Comparison of ENCODE assay signal across 28 cellular contexts in genomic region chr3:56860351-56860750, GRCh38. TPM values are rescaled to one million over a fixed set of nuclear protein-coding genes. Genes with fewer than 3 reads are reported as not detected.
DNase-seq lines count a peak whose midpoint lies in the region; ATAC-seq and TF ChIP-seq lines count a peak whose summit lies in the region.
"Had no signal": no experiment of that assay in that cellular context is flagged by ENCODE, and none has a peak within 500 bp of the region (broad histone marks: within the 10 kb centered on the region; RNA-seq: fewer than 3 reads in every experiment).

No MANE protein-coding gene starts in this region.

- H3K27ac ChIP-seq in parathyroid adenoma, result no peak overlapping the region
- H3K27ac ChIP-seq: adrenal gland, BLaER1, pancreas had no signal

- POLR2A ChIA-PET in T-cell (lab: Charles Lee), result interaction anchor here in 1 of 2 donors (1.0 kb wide), 1 partner anchor 14 kb away, joined by 4 read pairs; no protein-coding TSS in a partner anchor

- H3K79me2 ChIP-seq in parathyroid adenoma, result peaks cover 9% of the 10 kb centered on the region

- H3K9me3 Mint-ChIP-seq in activated T-cell treated with anti-CD3 and anti-CD28 coated beads, Interleukin-2, amount 50 U/mL, for 72 hours, result peaks cover 0 to 7% of the 10 kb centered on the region in 2 donors
- H3K9me3 Mint-ChIP-seq in T-cell, result no peaks in the 10 kb centered on the region
- H3K9me3 Mint-ChIP-seq in central memory CD8-positive, alpha-beta T cell, result peaks cover 5% of the 10 kb centered on the region

- no peak overlapping the region for H3K4me3 ChIP-seq in parathyroid adenoma (ENCODE audit: low read depth, low read length)
- H3K4me3 ChIP-seq: adrenal gland, BLaER1, HAP-1, pancreas had no signal

- H3K27me3 ChIP-seq in parathyroid adenoma (ENCODE audit: control insufficient read depth, insufficient read depth, low read length), result no peaks in the 10 kb centered on the region
- H3K27me3 ChIP-seq: adrenal gland, BLaER1, pancreas had no signal

- peak overlapping the region; percentile 38 to 50 for H3K4me3 Mint-ChIP-seq in activated T-cell treated with anti-CD3 and anti-CD28 coated beads, Interleukin-2, amount 50 U/mL, for 72 hours
- H3K4me3 Mint-ChIP-seq in T-cell, result peak overlapping the region; percentile 32 to 43 (median 37)
- peak overlapping the region; percentile 44 for H3K4me3 Mint-ChIP-seq in central memory CD8-positive, alpha-beta T cell
- H3K4me3 Mint-ChIP-seq: brain, mesothelial cell of epicardium, naive B cell had no signal

- peak overlapping the region; percentile 4 for H3K27ac Mint-ChIP-seq in activated T-cell treated with anti-CD3 and anti-CD28 coated beads, Interleukin-2, amount 50 U/mL, for 72 hours
- H3K27ac Mint-ChIP-seq in T-cell, result peak overlapping the region; percentile 75 to 87
- H3K27ac Mint-ChIP-seq in central memory CD8-positive, alpha-beta T cell (ENCODE audit: low read depth), result peak overlapping the region; percentile 78
- H3K27ac Mint-ChIP-seq: mesothelial cell of epicardium had no signal

- H3K4me2 ChIP-seq in parathyroid adenoma (ENCODE audit: low read length), result no peak overlapping the region
- H3K4me2 ChIP-seq: BLaER1 had no signal

- CTCF ChIA-PET in T-cell (lab: Charles Lee), result interaction anchor here (0.6 to 1.3 kb wide), 2 partner anchors 22 to 127 kb away, joined by 3 to 5 read pairs; no protein-coding TSS in a partner anchor

- TF ChIP-seq CTCF in parathyroid adenoma (IDR thresholded peaks at IDR 0.05), result no peak

- DNase-seq in activated T-cell treated with anti-CD3 and anti-CD28 coated beads, Interleukin-2, amount 50 U/mL, for 72 hours, result no peak
- no peak for DNase-seq in activated T-cell treated with anti-CD3 and anti-CD28 coated beads, Interleukin-2, amount 50 U/mL, for 1 hour
- DNase-seq in T-cell (no peak), AG08396 (ENCODE audit: low spot score) (no peak), NCI-H1048 (lab: John Stamatoyannopoulos, UW) (no peak)
- DNase-seq in central memory CD8-positive, alpha-beta T cell (ENCODE audit: low spot score in 2 of 2), result no peak
- DNase-seq: activated CD4-positive, CD25-positive, alpha-beta regulatory T cell; activated effector memory CD4-positive, alpha-beta T cell treated with anti-CD3 and anti-CD28 coated beads, Interleukin-2, amount 50 U/mL, for 16 hours; adrenal gland; Calu3; glutamatergic neuron; MM.1S; naive B cell; NCI-H1417 treated with DMSO at 0.1 percent for 48 hours; NCI-H2081; NCI-H2227 treated with DMSO at 0.1 percent for 48 hours; NCI-H69; pancreas; right cardiac atrium; SHP77 treated with DMSO at 0.1 percent for 48 hours; stimulated activated CD4-positive, alpha-beta T cell treated with anti-CD3 and anti-CD28 coated beads, Interleukin-2, amount 100 ng/mL, for 48 hours; SW 1271 had no signal

- peaks cover 0 to 7% of the 10 kb centered on the region in 2 donors for H3K36me3 Mint-ChIP-seq in activated T-cell treated with anti-CD3 and anti-CD28 coated beads, Interleukin-2, amount 50 U/mL, for 72 hours (ENCODE audit: insufficient read depth in 2 of 2)
- H3K36me3 Mint-ChIP-seq in T-cell, result peaks cover 11% of the 10 kb centered on the region
- H3K36me3 Mint-ChIP-seq in central memory CD8-positive, alpha-beta T cell (ENCODE audit: insufficient read depth), result peaks cover 2% of the 10 kb centered on the region
- H3K36me3 Mint-ChIP-seq: brain, mesothelial cell of epicardium had no signal

- no peaks in the 10 kb centered on the region for H3K27me3 Mint-ChIP-seq in activated T-cell treated with anti-CD3 and anti-CD28 coated beads, Interleukin-2, amount 50 U/mL, for 72 hours (ENCODE audit: low read depth)
- no peaks in the 10 kb centered on the region for H3K27me3 Mint-ChIP-seq in T-cell
- H3K27me3 Mint-ChIP-seq in central memory CD8-positive, alpha-beta T cell, result no peaks in the 10 kb centered on the region
- H3K27me3 Mint-ChIP-seq: naive B cell had no signal

- H3K4me1 Mint-ChIP-seq in activated T-cell treated with anti-CD3 and anti-CD28 coated beads, Interleukin-2, amount 50 U/mL, for 72 hours (ENCODE audit: low read depth), result peaks cover 88% of the 10 kb centered on the region
- peaks cover 73 to 82% (median 76%) of the 10 kb centered on the region in 3 donors for H3K4me1 Mint-ChIP-seq in T-cell
- H3K4me1 Mint-ChIP-seq in central memory CD8-positive, alpha-beta T cell, result peaks cover 74% of the 10 kb centered on the region

- no peaks in the 10 kb centered on the region for H3K9me3 ChIP-seq in parathyroid adenoma (ENCODE audit: control insufficient read depth, low read length)
- H3K9me3 ChIP-seq: adrenal gland, BLaER1, HAP-1, pancreas had no signal

- peaks cover 28% of the 10 kb centered on the region for H3K4me1 ChIP-seq in parathyroid adenoma
- H3K4me1 ChIP-seq: BLaER1, HAP-1, pancreas had no signal

- no peak for ATAC-seq in activated T-cell treated with anti-CD3 and anti-CD28 coated beads, Interleukin-2, amount 50 U/mL, for 72 hours (replicated peaks in 1 of 2)
- ATAC-seq in T-cell (replicated peaks in 1 of 4) (no peak), HG03460 (IDR thresholded peaks at IDR 0.05; ENCODE audit: unreplicated experiment) (no peak)
- peak; percentile 30 for ATAC-seq in central memory CD8-positive, alpha-beta T cell (replicated peaks; ENCODE audit: extremely low read depth, poor library complexity, severe bottlenecking)
- ATAC-seq: pancreas, right cardiac atrium had no signal

- H3K9ac ChIP-seq in parathyroid adenoma, result no peak overlapping the region
- H3K9ac ChIP-seq: BLaER1 had no signal

- no peaks in the 10 kb centered on the region for H3K36me3 ChIP-seq in parathyroid adenoma (ENCODE audit: control insufficient read depth, insufficient read depth, low read length)
- H3K36me3 ChIP-seq: adrenal gland, BLaER1, HAP-1, pancreas had no signal

- peak overlapping the region; percentile 57 for H2AFZ ChIP-seq in parathyroid adenoma

RNA-seq across cellular contexts. Expression of gene ARHGEF3, which starts 58.6 kb away (rescaled TPM):
- 10 to 100 TPM; 21.1 to 43.6 TPM for total RNA-seq in activated T-cell treated with anti-CD3 and anti-CD28 coated beads, Interleukin-2, amount 50 U/mL, for 72 hours
- 100 to 1,000 TPM in 4 of 5 donors, 10 to 100 TPM in 1; 93.4 to 132 (median 124) TPM for total RNA-seq in T-cell

Comparison
In these comparisons a context has a peak if more than half of its experiments do, and no peak if none do; other contexts are left out.
1. H3K27ac Mint-ChIP-seq: peak in every context shown above with its lines; median percentile 81 in T-cell; 78 in central memory CD8-positive, alpha-beta T cell; 4 in activated T-cell treated with anti-CD3 and anti-CD28 coated beads, Interleukin-2, amount 50 U/mL, for 72 hours.